Comparison of ENCODE assay signal across 8 cellular contexts in the genomic region with DNA sequence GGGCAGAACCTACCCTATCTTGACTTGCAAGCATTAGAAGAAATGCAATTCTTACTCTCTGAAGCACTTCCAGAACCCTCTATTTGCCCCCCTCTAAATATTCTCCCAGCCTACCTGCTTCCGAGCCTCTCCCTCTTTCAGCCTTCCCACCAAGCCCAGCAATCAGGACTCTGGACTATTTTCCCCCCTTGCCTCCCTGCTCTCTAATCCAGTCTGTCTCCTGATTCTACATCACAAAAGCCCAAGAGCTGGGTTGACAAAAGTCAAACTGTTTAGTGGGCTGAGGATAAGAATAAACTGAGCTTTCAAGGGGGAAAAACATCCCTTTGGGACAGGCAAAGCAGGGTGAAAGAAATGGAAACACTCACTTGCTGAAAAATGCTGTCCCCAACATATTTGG.
"Had no signal": no experiment of that assay in that cellular context is flagged by ENCODE, and none has a peak within 500 bp of the region (broad histone marks: within the 10 kb centered on the region; RNA-seq: fewer than 3 reads in every experiment).

No MANE protein-coding gene starts in this region.

- DNase-seq: GM23248, H9, HCEC 1CT, KBM-7 had no signal

- H2AFZ ChIP-seq: GM23248 had no signal

- H3K27ac Mint-ChIP-seq: IgD-negative memory B cell had no signal

- H3K27ac ChIP-seq: GM23248, HL-60, KMS-11 had no signal

- H3K9me3 Mint-ChIP-seq: H9 had no signal

- ATAC-seq: HepG2 had no signal

- H3K4me1 Mint-ChIP-seq: IgD-negative memory B cell had no signal

- H3K4me3 ChIP-seq: GM23248 had no signal

- H3K4me2 ChIP-seq: KMS-11 had no signal

- H3K4me3 Mint-ChIP-seq: H9, IgD-negative memory B cell had no signal

- H3K9ac ChIP-seq: GM23248, KMS-11 had no signal
